ENCODE assay signal across 11 cellular contexts in the genomic region with DNA sequence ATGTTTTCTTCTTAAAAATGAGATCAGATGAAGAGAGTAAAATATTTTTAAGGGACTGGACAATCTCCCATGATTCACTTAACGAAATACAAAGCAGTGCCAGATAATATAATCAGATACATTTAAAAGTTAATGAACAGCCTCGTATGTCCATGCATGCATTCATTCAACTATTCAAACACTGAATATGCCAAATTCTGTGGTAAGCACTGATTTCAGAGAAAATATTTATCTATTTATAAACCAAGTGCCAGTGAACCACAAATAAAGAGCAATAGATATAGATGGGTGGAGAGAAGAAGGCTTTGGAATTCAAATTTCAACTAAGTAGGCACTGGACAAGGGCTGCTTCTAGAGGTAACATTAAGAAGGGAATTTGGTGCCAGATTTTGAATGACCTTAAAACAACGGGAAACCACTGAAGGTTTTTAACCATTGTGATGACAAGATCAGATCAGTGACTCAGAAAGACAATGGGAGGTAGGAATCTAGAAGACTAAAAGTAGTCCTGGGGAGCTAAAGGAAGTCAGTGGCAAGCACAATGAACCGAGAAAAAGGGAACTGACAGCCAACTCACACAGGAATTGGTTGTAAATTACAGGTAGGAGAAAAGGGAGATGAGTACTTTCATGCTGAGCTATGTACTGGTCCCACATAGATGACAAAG. TPM values are rescaled to one million over a fixed set of nuclear protein-coding genes. Genes with fewer than 3 reads are reported as not detected.
DNase-seq lines count a peak whose midpoint lies in the region; ATAC-seq, FAIRE-seq and TF ChIP-seq lines count a peak whose summit lies in the region.
"Had no signal": no experiment of that assay in that cellular context is flagged by ENCODE, and none has a peak within 500 bp of the region (broad histone marks: within the 10 kb centered on the region; RNA-seq: fewer than 3 reads in every experiment).

No MANE protein-coding gene starts in this region.

- DNase-seq in RCC 7860 (ENCODE audit: low spot score) (peak; percentile 82), glomerular visceral epithelial cell (ENCODE audit: extremely low spot score) (peak; percentile 67), omental fat pad (ENCODE audit: low spot score) (no peak), vagina (ENCODE audit: extremely low spot score in 2 of 2) (no peak), upper lobe of left lung (no peak), right atrium auricular region (ENCODE audit: low spot score) (no peak)
- DNase-seq: Calu3, NCI-H1105 treated with DMSO at 0.1 percent for 48 hours, pancreas had no signal

- H3K27me3 ChIP-seq in BLaER1, result no peaks in the 10 kb centered on the region
- H3K27me3 ChIP-seq in vagina, result no peaks in the 10 kb centered on the region
- no peaks in the 10 kb centered on the region for H3K27me3 ChIP-seq in upper lobe of left lung
- no peaks in the 10 kb centered on the region for H3K27me3 ChIP-seq in right atrium auricular region
- H3K27me3 ChIP-seq: pancreas had no signal

- H3K4me2 ChIP-seq in BLaER1, result peak overlapping the region; percentile 65

- H3K27ac ChIP-seq in BLaER1 (peak overlapping the region; percentile 58), vagina (no peak overlapping the region), upper lobe of left lung (no peak overlapping the region), right atrium auricular region (no peak overlapping the region)
- H3K27ac ChIP-seq: pancreas had no signal

- TF ChIP-seq CTCF in omental fat pad (IDR thresholded peaks at IDR 0.05) (no peak), vagina (IDR thresholded peaks at IDR 0.05) (no peak), upper lobe of left lung (IDR thresholded peaks at IDR 0.05) (no peak), right atrium auricular region (IDR thresholded peaks at IDR 0.05) (no peak)

- H3K9ac ChIP-seq in BLaER1, result peak overlapping the region; percentile 35; the same call in 1 of the 2 replicates

- H3K4me3 ChIP-seq in BLaER1, result no peak overlapping the region
- H3K4me3 ChIP-seq in vagina, result no peak overlapping the region
- H3K4me3 ChIP-seq in upper lobe of left lung, result no peak overlapping the region
- no peak overlapping the region for H3K4me3 ChIP-seq in right atrium auricular region
- H3K4me3 ChIP-seq: pancreas had no signal

- TF ChIP-seq POLR2A in vagina (IDR thresholded peaks at IDR 0.05) (no peak), upper lobe of left lung (IDR thresholded peaks at IDR 0.05) (no peak)

- H3K4me1 ChIP-seq in BLaER1 (peaks cover 25% of the 10 kb centered on the region), vagina (no peaks in the 10 kb centered on the region), upper lobe of left lung (no peaks in the 10 kb centered on the region), right atrium auricular region (no peaks in the 10 kb centered on the region)
- H3K4me1 ChIP-seq: pancreas had no signal

- ATAC-seq in GM21825 (IDR thresholded peaks at IDR 0.05; ENCODE audit: unreplicated experiment) (peak; percentile 36), omental fat pad (ENCODE audit: low FRiP score) (no peak), upper lobe of left lung (ENCODE audit: low FRiP score in 2 of 2) (no peak)

- FAIRE-seq in RCC 7860 (lab: Jason Lieb, UNC), result peak; percentile 95
- FAIRE-seq: pancreas had no signal

- H3K9me3 ChIP-seq in BLaER1, result no peaks in the 10 kb centered on the region
- H3K9me3 ChIP-seq in vagina, result no peaks in the 10 kb centered on the region
- H3K9me3 ChIP-seq in upper lobe of left lung, result no peaks in the 10 kb centered on the region
- no peaks in the 10 kb centered on the region for H3K9me3 ChIP-seq in right atrium auricular region
- H3K9me3 ChIP-seq: pancreas had no signal

- intact Hi-C loops in vagina (cut with DNase I), result no loop called here

- H4K20me1 ChIP-seq in BLaER1, result peaks cover 22% of the 10 kb centered on the region

- 54 to 58% methylated on average over 4 of the region's 4 CpGs for WGBS in upper lobe of left lung, 2 donors

- TF ChIP-seq EP300 in upper lobe of left lung (IDR thresholded peaks at IDR 0.05), result no peak

- H3K36me3 ChIP-seq in BLaER1 (peaks cover 57% of the 10 kb centered on the region), vagina (no peaks in the 10 kb centered on the region), upper lobe of left lung (no peaks in the 10 kb centered on the region), right atrium auricular region (no peaks in the 10 kb centered on the region)
- H3K36me3 ChIP-seq: pancreas had no signal

RNA-seq across cellular contexts. Expression of a gene that starts 14.2 kb away (rescaled TPM):
- total RNA-seq in omental fat pad, result 1 to 10 TPM; 2.2 to 5.8 (median 5.0) TPM
- total RNA-seq in vagina, result 9.1 TPM
- 10 to 100 TPM in 1 of 6 donors, 1 to 10 TPM in 5; 2.1 to 10.2 (median 4.3) TPM for total RNA-seq in upper lobe of left lung
- 1 to 10 TPM; 1.1 TPM for total RNA-seq in right atrium auricular region

Comparison
In these comparisons a context has a peak if more than half of its experiments do, and no peak if none do; other contexts are left out.
1. DNase-seq: peak in RCC 7860 (single experiment) and glomerular visceral epithelial cell (single experiment); none in omental fat pad (single experiment), vagina (0 of 2), upper lobe of left lung (0 of 2) and right atrium auricular region (single experiment).